Comparison of ENCODE assay signal across 1 cellular context in the genomic region with DNA sequence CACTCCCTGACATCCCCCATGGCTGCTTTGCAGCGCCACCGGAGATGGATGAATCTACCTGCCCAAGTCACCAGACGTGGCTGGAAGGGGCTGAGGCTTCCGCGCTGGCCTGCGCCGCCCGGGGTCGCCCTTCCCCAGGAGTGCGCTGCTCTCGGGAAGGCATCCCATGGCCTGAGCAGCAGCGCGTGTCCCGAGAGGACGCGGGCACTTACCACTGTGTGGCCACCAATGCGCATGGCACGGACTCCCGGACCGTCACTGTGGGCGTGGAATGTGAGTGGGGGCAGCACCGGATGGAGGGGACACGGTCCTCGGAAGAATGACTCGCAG.
TF ChIP-seq lines count a peak whose summit lies in the region.

No MANE protein-coding gene starts in this region.

TF ChIP-seq in H1, 55 proteins besides CTCF, POLR2A, EP300 and RAD21:
- TF ChIP-seq JUN (IDR thresholded peaks at IDR 0.05; ENCODE audit: low read depth, low read length) (no peak), SUZ12 (IDR thresholded peaks at IDR 0.05; ENCODE audit: low read length) (no peak), RFX5 (IDR thresholded peaks at IDR 0.05; ENCODE audit: borderline replicate concordance, low read depth, low read length) (no peak), CHD1 (IDR thresholded peaks at IDR 0.05; ENCODE audit: low read depth, low read length) (no peak), CREB1 (IDR thresholded peaks at IDR 0.05) (no peak), GABPA (IDR thresholded peaks at IDR 0.05; ENCODE audit: borderline replicate concordance, insufficient read depth, low read length) (no peak), CBX8 (IDR thresholded peaks at IDR 0.05; ENCODE audit: borderline replicate concordance, low read depth, low read length) (no peak), TEAD4 (IDR thresholded peaks at IDR 0.05; ENCODE audit: low read depth, low read length) (no peak), ATF3 (IDR thresholded peaks at IDR 0.05; ENCODE audit: insufficient read depth, low read depth, low read length) (no peak), CBX5 (IDR thresholded peaks at IDR 0.05; ENCODE audit: low read depth, low read length) (no peak), GTF2F1 (IDR thresholded peaks at IDR 0.05; ENCODE audit: borderline replicate concordance, low read depth, low read length) (no peak), MAFK (IDR thresholded peaks at IDR 0.05; ENCODE audit: low read depth, low read length) (no peak), RXRA (IDR thresholded peaks at IDR 0.05; ENCODE audit: insufficient read depth, low read depth, low read length) (no peak), USF2 (IDR thresholded peaks at IDR 0.05; ENCODE audit: low read length) (no peak), KDM1A (IDR thresholded peaks at IDR 0.05; ENCODE audit: borderline replicate concordance, low read length) (no peak)
